In the genomic region with DNA sequence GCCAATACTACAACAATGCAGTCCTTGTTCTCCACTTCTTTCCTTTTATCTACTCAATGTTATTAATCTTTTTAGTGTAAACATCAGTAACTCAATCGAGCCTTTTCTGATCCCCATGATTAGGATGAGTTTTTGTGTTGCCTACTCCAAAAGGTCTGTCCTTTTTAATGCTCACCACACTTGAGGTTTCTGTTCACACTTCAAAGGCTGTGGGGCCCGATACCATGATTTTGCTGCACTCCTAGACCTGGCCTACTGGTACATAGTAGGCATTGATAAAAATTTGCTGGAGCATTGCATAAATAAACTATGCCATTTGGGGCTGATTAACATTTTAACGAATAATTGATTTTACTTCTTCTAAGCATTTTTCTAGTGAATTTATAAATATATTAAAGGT, we compare ENCODE assay signal across 22 cellular contexts.
"Had no signal": no experiment of that assay in that cellular context is flagged by ENCODE, and none has a peak within 500 bp of the region (broad histone marks: within the 10 kb centered on the region; RNA-seq: fewer than 3 reads in every experiment).

No MANE protein-coding gene starts in this region.

- H3K27me3 Mint-ChIP-seq: activated CD4-positive, alpha-beta memory T cell treated with anti-CD3 and anti-CD28 coated beads, Interleukin-2, amount 10 ng/mL, durations not matched to agents 7 days and 5 days; activated naive CD8-positive, alpha-beta T cell treated with anti-CD3 and anti-CD28 coated beads, Interleukin-2, amount 10 ng/mL, durations not matched to agents 7 days and 5 days; T-cell had no signal

- H3K27ac Mint-ChIP-seq: activated B cell treated with CpG ODN at 0.5 μM for 24 hours; activated CD4-positive, alpha-beta memory T cell treated with anti-CD3 and anti-CD28 coated beads, Interleukin-2, amount 10 ng/mL, durations not matched to agents 7 days and 5 days; activated naive CD8-positive, alpha-beta T cell treated with anti-CD3 and anti-CD28 coated beads, Interleukin-2, amount 10 ng/mL, durations not matched to agents 7 days and 5 days; mesothelial cell of epicardium; neural progenitor cell had no signal

- H3K36me3 Mint-ChIP-seq: neural progenitor cell had no signal

- H3K9me3 ChIP-seq: vagina had no signal

- ATAC-seq: body of pancreas, left lung, psoas muscle, right cardiac atrium, T-cell had no signal

- H3K4me3 Mint-ChIP-seq: activated B cell treated with CpG ODN at 0.5 μM for 24 hours; activated CD4-positive, alpha-beta memory T cell treated with anti-CD3 and anti-CD28 coated beads, Interleukin-2, amount 10 ng/mL, durations not matched to agents 7 days and 5 days; activated naive CD8-positive, alpha-beta T cell treated with anti-CD3 and anti-CD28 coated beads, Interleukin-2, amount 10 ng/mL, durations not matched to agents 7 days and 5 days; mesothelial cell of epicardium; neural progenitor cell had no signal

- H3K4me1 Mint-ChIP-seq: activated B cell treated with CpG ODN at 0.5 μM for 24 hours, neural progenitor cell had no signal

- DNase-seq: activated B cell treated with CpG ODN at 0.5 μM for 24 hours; activated CD4-positive, alpha-beta memory T cell treated with anti-CD3 and anti-CD28 coated beads, Interleukin-2, amount 10 ng/mL, durations not matched to agents 7 days and 5 days; activated CD4-positive, alpha-beta T cell treated with anti-CD3 and anti-CD28 coated beads for 48 hours; activated CD8-positive, alpha-beta memory T cell treated with anti-CD3 and anti-CD28 coated beads, Interleukin-2, amount 50 U/mL, for 4 hours; activated gamma-delta T cell; activated naive CD8-positive, alpha-beta T cell treated with anti-CD3 and anti-CD28 coated beads, Interleukin-2, amount 10 ng/mL, durations not matched to agents 7 days and 5 days; activated T-cell treated with anti-CD3 and anti-CD28 coated beads, Interleukin-2, amount 50 U/mL, for 48 hours; body of pancreas; erythroblast; head of caudate nucleus; kidney; left lung; psoas muscle; right cardiac atrium; stimulated activated CD4-positive, alpha-beta T cell treated with anti-CD3 and anti-CD28 coated beads, Interleukin-2, amount 100 ng/mL, for 24 hours; stomach; T-cell; T-helper 9 cell; trophoblast cell had no signal
